Comparison of ENCODE assay signal across 11 cellular contexts in the genomic region with DNA sequence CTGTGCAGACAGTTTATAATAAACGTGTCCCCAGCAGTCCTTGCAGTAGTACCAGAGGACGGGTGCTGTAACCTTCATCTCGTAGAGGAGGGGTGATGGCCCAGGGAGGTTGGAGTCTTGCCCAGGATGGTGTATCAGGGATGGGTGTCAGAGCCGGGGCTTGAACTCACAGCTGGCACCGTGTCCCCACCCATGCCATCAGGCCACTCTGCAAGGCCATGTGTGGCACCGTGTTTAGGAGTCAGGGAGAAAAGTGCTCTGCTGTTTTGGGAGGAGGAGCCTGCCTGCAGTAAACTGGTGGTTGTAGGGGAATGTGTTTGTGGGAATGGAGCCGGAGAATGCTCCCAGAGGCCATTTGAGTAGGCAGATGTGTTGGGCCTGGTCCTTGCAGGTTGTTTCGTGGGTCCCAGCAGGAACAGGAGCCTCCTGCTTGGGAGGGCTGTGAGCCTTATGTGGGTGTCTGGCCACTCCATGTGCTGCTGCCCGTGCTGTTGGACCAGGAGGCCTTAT. TPM values are rescaled to one million over a fixed set of nuclear protein-coding genes. Genes with fewer than 3 reads are reported as not detected.
DNase-seq lines count a peak whose midpoint lies in the region; ATAC-seq and TF ChIP-seq lines count a peak whose summit lies in the region.
"Had no signal": no experiment of that assay in that cellular context is flagged by ENCODE, and none has a peak within 500 bp of the region (broad histone marks: within the 10 kb centered on the region; RNA-seq: fewer than 3 reads in every experiment).

No MANE protein-coding gene starts in this region.

- no peaks in the 10 kb centered on the region for H3K27me3 Mint-ChIP-seq in Caco-2 (ENCODE audit: insufficient read depth, unreplicated experiment)
- peaks cover 49% of the 10 kb centered on the region for H3K27me3 Mint-ChIP-seq in nephron (ENCODE audit: low read depth)
- peaks cover 50% of the 10 kb centered on the region for H3K27me3 Mint-ChIP-seq in endodermal cell (ENCODE audit: insufficient read depth)
- H3K27me3 Mint-ChIP-seq in activated T-cell treated with anti-CD3 and anti-CD28 coated beads, Interleukin-2, amount 50 U/mL, for 4 hours (ENCODE audit: low read depth) = peaks cover 37% of the 10 kb centered on the region

- H3K4me1 ChIP-seq in Caco-2 = peaks cover 5% of the 10 kb centered on the region
- peaks cover 3% of the 10 kb centered on the region for H3K4me1 ChIP-seq in NT2/D1 (ENCODE audit: insufficient read depth, insufficient read length)
- peaks cover 6% of the 10 kb centered on the region for H3K4me1 ChIP-seq in endodermal cell (ENCODE audit: control insufficient read depth, insufficient read depth, low read length)

- no peaks in the 10 kb centered on the region for H3K9me3 Mint-ChIP-seq in Caco-2 (ENCODE audit: unreplicated experiment)
- no peaks in the 10 kb centered on the region for H3K9me3 Mint-ChIP-seq in nephron
- H3K9me3 Mint-ChIP-seq in endodermal cell = no peaks in the 10 kb centered on the region
- no peaks in the 10 kb centered on the region for H3K9me3 Mint-ChIP-seq in activated T-cell treated with anti-CD3 and anti-CD28 coated beads, Interleukin-2, amount 50 U/mL, for 4 hours

- intact Hi-C loops in Caco-2 (cut with micrococcal nuclease; ENCODE audit: unreplicated experiment) (no loop called here), dorsolateral prefrontal cortex (cut with DNase I) (no loop called here)

- POLR2A ChIA-PET in Caco-2 (lab: Charles Lee) = no interaction called here

- DNase-seq in Caco-2 (no peak), NT2/D1 (ENCODE audit: low read depth, low spot score) (no peak), dorsolateral prefrontal cortex (no peak), endodermal cell (no peak), foreskin melanocyte (no peak)
- no peak for DNase-seq in activated T-cell treated with anti-CD3 and anti-CD28 coated beads, Interleukin-2, amount 50 U/mL, for 4 hours
- DNase-seq: left ventricle myocardium superior, SHP77 treated with DMSO at 0.1 percent for 48 hours had no signal

- peak overlapping the region; percentile 67; the same call in 1 of the 2 replicates for H3K4me3 ChIP-seq in Caco-2 (ENCODE audit: low read depth, low read length)
- peak overlapping the region; percentile 54 for H3K4me3 ChIP-seq in NT2/D1 (ENCODE audit: insufficient read length, low read depth)
- H3K4me3 ChIP-seq in dorsolateral prefrontal cortex = peak overlapping the region in 51 of 59 donors; percentile 11 to 81 (median 63)
- H3K4me3 ChIP-seq in endodermal cell (ENCODE audit: low read length) = no peak overlapping the region

- no peaks in the 10 kb centered on the region for H3K36me3 Mint-ChIP-seq in Caco-2 (ENCODE audit: insufficient read depth, unreplicated experiment)
- no peaks in the 10 kb centered on the region for H3K36me3 Mint-ChIP-seq in nephron (ENCODE audit: low read depth)
- H3K36me3 Mint-ChIP-seq in endodermal cell (ENCODE audit: low read depth) = no peaks in the 10 kb centered on the region
- no peaks in the 10 kb centered on the region for H3K36me3 Mint-ChIP-seq in activated T-cell treated with anti-CD3 and anti-CD28 coated beads, Interleukin-2, amount 50 U/mL, for 4 hours (ENCODE audit: insufficient read depth)

- H3K27me3 ChIP-seq in Caco-2 (replicated peaks; ENCODE audit: control insufficient read depth, insufficient read depth, low read length) (no peaks in the 10 kb centered on the region), NT2/D1 (ENCODE audit: insufficient read depth, insufficient read length) (peaks cover 40% of the 10 kb centered on the region), dorsolateral prefrontal cortex (peaks cover 0 to 33% (median 13%) of the 10 kb centered on the region in 45 donors), endodermal cell (ENCODE audit: control insufficient read depth, insufficient read depth, low read length, poor library complexity, severe bottlenecking) (peaks cover 47% of the 10 kb centered on the region)

- H3K9ac ChIP-seq in NT2/D1 (ENCODE audit: insufficient read length, low read depth) (no peak overlapping the region), endodermal cell (ENCODE audit: extremely low read depth, low read length, poor library complexity, severe bottlenecking) (no peak overlapping the region)

- CTCF ChIA-PET in Caco-2 (lab: Charles Lee) = interaction anchor here (1.9 kb wide), 1 partner anchor 52 kb away, joined by 19 read pairs; a partner anchor contains a TSS

- H3K27ac ChIP-seq in dorsolateral prefrontal cortex (peak overlapping the region in 17 of 59 donors; percentile 1 to 77 (median 52)), endodermal cell (ENCODE audit: low read depth, low read length) (no peak overlapping the region)

- ATAC-seq in GM21723 (IDR thresholded peaks at IDR 0.05; ENCODE audit: unreplicated experiment) = no peak
- no peak for ATAC-seq in activated T-cell treated with anti-CD3 and anti-CD28 coated beads, Interleukin-2, amount 50 U/mL, for 4 hours

- BruUV-seq in Caco-2 (replicated peaks; lab: Mats Ljungman, UMichigan) = no TSS peak

- TF ChIP-seq CTCF in Caco-2 (IDR thresholded peaks at IDR 0.05; ENCODE audit: insufficient read depth in 1 of 2, low read depth in 1 of 2, low read length in 1 of 2, severe bottlenecking in 1 of 2, unreplicated experiment in 1 of 2) = no peak
- TF ChIP-seq CTCF in dorsolateral prefrontal cortex (IDR thresholded peaks at IDR 0.05 in 54 of 56, conservative IDR thresholded peaks at IDR 0.05 in 2 of 56; ENCODE audit: low read depth in 1 of 56, partially characterized antibody in 56 of 56) = no peak
- no peak for TF ChIP-seq CTCF in nephron (IDR thresholded peaks at IDR 0.05; ENCODE audit: unreplicated experiment in 3 of 3)
- no peak for TF ChIP-seq CTCF in endodermal cell (conservative IDR thresholded peaks at IDR 0.05)

- H3K36me3 ChIP-seq in Caco-2 (ENCODE audit: control insufficient read depth, insufficient read depth, low read length) = no peaks in the 10 kb centered on the region
- H3K36me3 ChIP-seq in NT2/D1 (ENCODE audit: insufficient read depth, insufficient read length, low read length) = no peaks in the 10 kb centered on the region
- H3K36me3 ChIP-seq in endodermal cell (ENCODE audit: control insufficient read depth, insufficient read depth, low read length) = no peaks in the 10 kb centered on the region
- H3K36me3 ChIP-seq: tibial nerve had no signal

- no peak overlapping the region for H3K27ac Mint-ChIP-seq in Caco-2 (ENCODE audit: unreplicated experiment)
- peak overlapping the region in 1 of 3 experiments; percentile 53 for H3K27ac Mint-ChIP-seq in nephron
- no peak overlapping the region for H3K27ac Mint-ChIP-seq in endodermal cell

- H3K4me3 Mint-ChIP-seq in Caco-2 (ENCODE audit: unreplicated experiment) = peak overlapping the region; percentile 66
- H3K4me3 Mint-ChIP-seq in nephron = peak overlapping the region; percentile 73 to 87 (median 84)
- no peak overlapping the region for H3K4me3 Mint-ChIP-seq in endodermal cell
- H3K4me3 Mint-ChIP-seq in activated T-cell treated with anti-CD3 and anti-CD28 coated beads, Interleukin-2, amount 50 U/mL, for 4 hours = no peak overlapping the region

- H3K4me1 Mint-ChIP-seq in Caco-2 (ENCODE audit: low read depth, unreplicated experiment) (no peaks in the 10 kb centered on the region), nephron (peaks cover 25% of the 10 kb centered on the region), endodermal cell (peaks cover 5% of the 10 kb centered on the region)
- peaks cover 10% of the 10 kb centered on the region for H3K4me1 Mint-ChIP-seq in activated T-cell treated with anti-CD3 and anti-CD28 coated beads, Interleukin-2, amount 50 U/mL, for 4 hours (ENCODE audit: low read depth)

- WGBS in endodermal cell (ENCODE audit: insufficient coverage in 1 of 2, insufficient read length in 1 of 2), 2 experiments = 91 to 94% methylated on average over 5 to 9 of the region's 9 CpGs

- H3K9me3 ChIP-seq in Caco-2 = no peaks in the 10 kb centered on the region
- no peaks in the 10 kb centered on the region for H3K9me3 ChIP-seq in NT2/D1 (ENCODE audit: insufficient read depth, low read length)
- H3K9me3 ChIP-seq in endodermal cell (ENCODE audit: control insufficient read depth, low read length) = no peaks in the 10 kb centered on the region
- H3K9me3 ChIP-seq: tibial nerve had no signal

RNA-seq across cellular contexts. Expression of a gene that starts 1.7 kb away (rescaled TPM):
- total RNA-seq in Caco-2 (2022) (1.5 and 2.5 TPM in 2 replicates), dorsolateral prefrontal cortex (10 to 100 TPM in 27 of 120 experiments, 1 to 10 TPM in 93; 2.6 to 22.2 (median 7.2) TPM), endodermal cell (1 to 10 TPM; 1.8 to 2.0 TPM)
- 3.3 TPM for polyA plus RNA-seq in endodermal cell (2013, experiment 1 of 2)
- polyA plus RNA-seq in endodermal cell (2013, experiment 2 of 2) = 4.0 TPM
- 1 to 10 TPM in 2 of 3 donors, under 1 TPM in 1; 0.32 to 1.2 (median 1.1) TPM for total RNA-seq in activated T-cell treated with anti-CD3 and anti-CD28 coated beads, Interleukin-2, amount 50 U/mL, for 4 hours

RNA-seq across cellular contexts. Expression of a gene that starts 52.8 kb away (rescaled TPM):
- total RNA-seq in Caco-2 (2022) (10.4 and 13.8 TPM in 2 replicates), dorsolateral prefrontal cortex (10 to 100 TPM; 12.9 to 53.0 (median 25.6) TPM), endodermal cell (10 to 100 TPM; 45.5 to 58.8 TPM)
- polyA plus RNA-seq in endodermal cell (2013, experiment 1 of 2) = 53.4 TPM
- 50.8 TPM for polyA plus RNA-seq in endodermal cell (2013, experiment 2 of 2)
- total RNA-seq in activated T-cell treated with anti-CD3 and anti-CD28 coated beads, Interleukin-2, amount 50 U/mL, for 4 hours = 1 to 10 TPM; 7.2 to 9.7 (median 9.5) TPM

RNA-seq across cellular contexts. Expression of a gene that starts 53.0 kb away (rescaled TPM):
- total RNA-seq in Caco-2 (2022) (20.2 and 21.9 TPM in 2 replicates), dorsolateral prefrontal cortex (10 to 100 TPM; 45.3 to 87.4 (median 67.2) TPM), endodermal cell (10 to 100 TPM; 48.2 to 53.2 TPM)
- 46.0 TPM for polyA plus RNA-seq in endodermal cell (2013, experiment 1 of 2)
- polyA plus RNA-seq in endodermal cell (2013, experiment 2 of 2) = 45.3 TPM
- total RNA-seq in activated T-cell treated with anti-CD3 and anti-CD28 coated beads, Interleukin-2, amount 50 U/mL, for 4 hours = 10 to 100 TPM; 28.5 to 34.6 (median 29.8) TPM

Comparison
In these comparisons a context has a peak if more than half of its experiments do, and no peak if none do; other contexts are left out.
1. H3K4me3 Mint-ChIP-seq: peak in Caco-2 (single experiment) and nephron (3 of 3); none in endodermal cell (single experiment) and activated T-cell treated with anti-CD3 and anti-CD28 coated beads, Interleukin-2, amount 50 U/mL, for 4 hours (single experiment).